Comparison of ENCODE assay signal across 1 cellular context in the genomic region with DNA sequence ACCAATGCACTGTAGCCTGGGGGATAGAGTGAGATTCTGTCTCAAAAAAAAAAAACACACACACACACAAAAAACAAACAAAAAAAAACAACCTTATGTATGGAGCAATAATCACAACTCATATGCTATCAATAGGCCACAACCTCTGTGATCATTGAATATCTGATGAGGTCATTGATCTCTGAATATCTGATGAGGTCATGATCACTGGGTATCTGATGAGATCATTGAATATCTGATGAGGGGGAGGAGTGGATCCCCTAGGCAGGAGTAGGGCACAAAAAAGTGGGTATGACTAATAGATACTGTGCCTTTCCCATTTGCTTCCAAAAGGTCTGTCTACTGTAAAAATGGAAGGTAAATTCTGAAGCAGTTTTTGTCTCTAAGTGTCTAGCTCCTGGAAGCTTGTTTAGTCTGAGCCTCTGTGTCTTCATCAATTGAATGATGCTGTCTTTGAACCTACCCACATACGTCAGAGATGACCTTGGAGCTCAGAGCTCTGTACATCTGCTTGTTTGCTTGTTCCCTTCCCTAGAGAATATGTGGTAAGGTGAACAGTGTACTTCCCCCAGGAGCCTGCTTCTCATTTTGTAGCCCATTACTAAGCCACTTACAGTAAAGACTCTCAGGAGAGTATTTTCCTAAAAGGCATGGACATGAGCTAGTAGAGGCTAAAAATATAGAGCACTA.
A peak's percentile ranks its signal among the peaks of the same experiment; 100 is the strongest.
TF ChIP-seq lines count a peak whose summit lies in the region.

No MANE protein-coding gene starts in this region.

TF ChIP-seq in HepG2, 621 proteins besides CTCF, POLR2A, EP300 and RAD21 (continued from another document and continues in another):
- TF ChIP-seq ZSCAN25 (CRISPR knock-in tag; IDR thresholded peaks at IDR 0.05) (0 out of 2 replicates have a peak, but pooled peaks have one; percentile 29), DMTF1 (CRISPR knock-in tag; IDR thresholded peaks at IDR 0.05) (no peak), PHF5A (CRISPR knock-in tag; IDR thresholded peaks at IDR 0.05; ENCODE audit: low read depth, unreplicated experiment) (no peak), CCAR2 (optimal IDR thresholded peaks at IDR 0.05; ENCODE audit: low read depth, low read length) (no peak), ZNF672 (CRISPR knock-in tag; IDR thresholded peaks at IDR 0.05) (no peak), ZNF878 (CRISPR knock-in tag; IDR thresholded peaks at IDR 0.05) (no peak), ZNF710 (CRISPR knock-in tag; IDR thresholded peaks at IDR 0.05; ENCODE audit: borderline replicate concordance) (no peak), CBX5 (CRISPR knock-in tag; IDR thresholded peaks at IDR 0.05; ENCODE audit: borderline replicate concordance) (no peak), ZNF816 (CRISPR knock-in tag; IDR thresholded peaks at IDR 0.05; ENCODE audit: borderline replicate concordance) (no peak; the same call in 1 of the 2 replicates), IRF1 (CRISPR knock-in tag; IDR thresholded peaks at IDR 0.05; ENCODE audit: low read depth) (no peak), HDAC1 (CRISPR knock-in tag; IDR thresholded peaks at IDR 0.05) (peak; percentile 70; the same call in 1 of the 2 replicates), ATF7 (IDR thresholded peaks at IDR 0.05) (peak; percentile 97), ATF7 (CRISPR knock-in tag; IDR thresholded peaks at IDR 0.05) (no peak), ETV6 (CRISPR knock-in tag; conservative IDR thresholded peaks at IDR 0.05) (no peak), RBAK (CRISPR knock-in tag; IDR thresholded peaks at IDR 0.05) (no peak), SKIL (CRISPR knock-in tag; IDR thresholded peaks at IDR 0.05; ENCODE audit: borderline replicate concordance) (peak; percentile 29; the same call in 1 of the 2 replicates), YEATS4 (CRISPR knock-in tag; IDR thresholded peaks at IDR 0.05; ENCODE audit: borderline replicate concordance) (no peak), ZBTB46 (CRISPR knock-in tag; IDR thresholded peaks at IDR 0.05; ENCODE audit: borderline replicate concordance) (no peak), NFKBIZ (CRISPR knock-in tag; IDR thresholded peaks at IDR 0.05) (0 out of 2 replicates have a peak, but pooled peaks have one; percentile 45), CSRNP1 (CRISPR knock-in tag; IDR thresholded peaks at IDR 0.05) (no peak), AHR (CRISPR knock-in tag; IDR thresholded peaks at IDR 0.05) (no peak), HOMEZ (CRISPR knock-in tag; IDR thresholded peaks at IDR 0.05; ENCODE audit: low read depth) (peak; percentile 50; the same call in 1 of the 2 replicates), SYNCRIP (IDR thresholded peaks at IDR 0.05; ENCODE audit: insufficient read depth, low read depth, low read length) (no peak), KDM1A (CRISPR knock-in tag; IDR thresholded peaks at IDR 0.05) (peak; percentile 75; the same call in 1 of the 2 replicates), NR1H2 (CRISPR knock-in tag; IDR thresholded peaks at IDR 0.05; ENCODE audit: borderline replicate concordance, low read depth) (no peak), ATM (IDR thresholded peaks at IDR 0.05; ENCODE audit: borderline replicate concordance) (no peak), ZNF343 (CRISPR knock-in tag; IDR thresholded peaks at IDR 0.05) (no peak), ZNF34 (CRISPR knock-in tag; IDR thresholded peaks at IDR 0.05; ENCODE audit: borderline replicate concordance) (no peak), ZNF124 (CRISPR knock-in tag; IDR thresholded peaks at IDR 0.05) (no peak), IRF2 (CRISPR knock-in tag; IDR thresholded peaks at IDR 0.05) (peak; percentile 49; the same call in 1 of the 2 replicates), NAIF1 (CRISPR knock-in tag; IDR thresholded peaks at IDR 0.05; ENCODE audit: borderline replicate concordance) (no peak), FOXM1 (CRISPR knock-in tag; IDR thresholded peaks at IDR 0.05) (no peak), AKAP8 (CRISPR knock-in tag; IDR thresholded peaks at IDR 0.05) (no peak), TCF7 (IDR thresholded peaks at IDR 0.05; ENCODE audit: low read depth) (peak; percentile 69)
- TF ChIP-seq, protein P1, sequence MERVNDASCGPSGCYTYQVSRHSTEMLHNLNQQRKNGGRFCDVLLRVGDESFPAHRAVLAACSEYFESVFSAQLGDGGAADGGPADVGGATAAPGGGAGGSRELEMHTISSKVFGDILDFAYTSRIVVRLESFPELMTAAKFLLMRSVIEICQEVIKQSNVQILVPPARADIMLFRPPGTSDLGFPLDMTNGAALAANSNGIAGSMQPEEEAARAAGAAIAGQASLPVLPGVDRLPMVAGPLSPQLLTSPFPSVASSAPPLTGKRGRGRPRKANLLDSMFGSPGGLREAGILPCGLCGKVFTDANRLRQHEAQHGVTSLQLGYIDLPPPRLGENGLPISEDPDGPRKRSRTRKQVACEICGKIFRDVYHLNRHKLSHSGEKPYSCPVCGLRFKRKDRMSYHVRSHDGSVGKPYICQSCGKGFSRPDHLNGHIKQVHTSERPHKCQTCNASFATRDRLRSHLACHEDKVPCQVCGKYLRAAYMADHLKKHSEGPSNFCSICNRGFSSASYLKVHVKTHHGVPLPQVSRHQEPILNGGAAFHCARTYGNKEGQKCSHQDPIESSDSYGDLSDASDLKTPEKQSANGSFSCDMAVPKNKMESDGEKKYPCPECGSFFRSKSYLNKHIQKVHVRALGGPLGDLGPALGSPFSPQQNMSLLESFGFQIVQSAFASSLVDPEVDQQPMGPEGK (CRISPR knock-in tag; IDR thresholded peaks at IDR 0.05): peak; percentile 33; the same call in 1 of the 2 replicates
- TF ChIP-seq, protein P2, sequence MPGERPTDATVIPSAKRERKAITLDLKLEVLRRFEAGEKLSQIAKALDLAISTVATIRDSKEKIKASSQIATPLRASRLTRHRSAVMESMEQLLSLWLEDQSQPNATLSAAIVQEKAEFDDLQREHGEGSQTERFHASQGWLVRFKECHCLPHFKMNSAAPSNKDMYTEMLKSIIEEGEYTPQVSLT (CRISPR knock-in tag; IDR thresholded peaks at IDR 0.05; ENCODE audit: borderline replicate concordance, low read depth): no peak
